18 cellular contexts compared by ENCODE assay signal in genomic region chr14:101010835-101011234, GRCh38.
DNase-seq lines count a peak whose midpoint lies in the region; ATAC-seq and TF ChIP-seq lines count a peak whose summit lies in the region.
"Had no signal": no experiment of that assay in that cellular context is flagged by ENCODE, and none has a peak within 500 bp of the region (broad histone marks: within the 10 kb centered on the region; RNA-seq: fewer than 3 reads in every experiment).

No MANE protein-coding gene starts in this region.

- no peak overlapping the region for H3K27ac Mint-ChIP-seq in effector memory CD8-positive, alpha-beta T cell
- H3K27ac Mint-ChIP-seq: B cell; CD4-positive, alpha-beta T cell had no signal

- no peak overlapping the region for H3K4me3 Mint-ChIP-seq in effector memory CD8-positive, alpha-beta T cell
- H3K4me3 Mint-ChIP-seq: B cell; CD14-positive monocyte; CD4-positive, alpha-beta T cell; CD8-positive, alpha-beta memory T cell had no signal

- in situ Hi-C loops in GM13977 (cut with MboI; ENCODE audit: low pct_unique_long_range_greater_than_20kb, low sequenced_read_pairs, unreplicated experiment) = no loop called here

- H3K9me3 Mint-ChIP-seq in effector memory CD8-positive, alpha-beta T cell = peaks cover 0 to 2% of the 10 kb centered on the region in 2 donors

- TF ChIP-seq CTCF in GM13977 (IDR thresholded peaks at IDR 0.05; ENCODE audit: extremely low read depth, insufficient read depth, missing control alignments) = no peak

- no peaks in the 10 kb centered on the region for H3K36me3 Mint-ChIP-seq in effector memory CD8-positive, alpha-beta T cell (ENCODE audit: insufficient read depth)
- H3K36me3 Mint-ChIP-seq: CD14-positive monocyte; CD8-positive, alpha-beta memory T cell had no signal

- peaks cover 23 to 42% of the 10 kb centered on the region in 2 donors for H3K27me3 Mint-ChIP-seq in effector memory CD8-positive, alpha-beta T cell
- H3K27me3 Mint-ChIP-seq: B cell had no signal

- peaks cover 0 to 2% of the 10 kb centered on the region in 2 donors for H3K4me1 Mint-ChIP-seq in effector memory CD8-positive, alpha-beta T cell (ENCODE audit: low read depth in 2 of 2)
- H3K4me1 Mint-ChIP-seq: CD8-positive, alpha-beta memory T cell had no signal

- no peak for ATAC-seq in effector memory CD8-positive, alpha-beta T cell (replicated peaks)
- ATAC-seq: GM12878 had no signal

- DNase-seq in GM13977 (ENCODE audit: low spot score) (peak; percentile 4), NCI-H1105 treated with DMSO at 0.1 percent for 48 hours (lab: John Stamatoyannopoulos, UW) (peak; percentile 98), NCI-H748 treated with DMSO at 0.1 percent for 48 hours (lab: John Stamatoyannopoulos, UW) (peak; percentile 99), A172 (ENCODE audit: low spot score) (no peak), NCI-H2227 (lab: John Stamatoyannopoulos, UW; ENCODE audit: unreplicated experiment) (no peak)
- DNase-seq in effector memory CD8-positive, alpha-beta T cell = no peak
- DNase-seq: CD4-positive, alpha-beta T cell; CD8-positive, alpha-beta memory T cell; DMS 273 treated with DMSO at 0.1 percent for 48 hours; DMS79; EL; GDM1; GM23248; H7; HCEC 1CT had no signal

Comparison
In these comparisons a context has a peak if more than half of its experiments do, and no peak if none do; other contexts are left out.
1. DNase-seq: peak in GM13977 (single experiment), NCI-H1105 treated with DMSO at 0.1 percent for 48 hours (single experiment) and NCI-H748 treated with DMSO at 0.1 percent for 48 hours (single experiment); none in A172 (single experiment), NCI-H2227 (single experiment) and effector memory CD8-positive, alpha-beta T cell (0 of 3).